In genomic region chr3:76487446-76487845, GRCh38 we compare ENCODE assay signal across 2 cellular contexts.
TF ChIP-seq lines count a peak whose summit lies in the region.

No MANE protein-coding gene starts in this region.

TF ChIP-seq in IMR-90, 13 proteins besides CTCF, POLR2A, EP300 and RAD21 (continued from another document):
- TF ChIP-seq USF2 (IDR thresholded peaks at IDR 0.05; ENCODE audit: low read depth, low read length) (no peak), CEBPB (IDR thresholded peaks at IDR 0.05; ENCODE audit: low read depth, low read length) (no peak), MXI1 (IDR thresholded peaks at IDR 0.05; ENCODE audit: borderline replicate concordance, low read depth, low read length) (no peak)

TF ChIP-seq in GM23338, 12 proteins besides CTCF, POLR2A, EP300 and RAD21 (continued from another document):
- TF ChIP-seq ETS1 (IDR thresholded peaks at IDR 0.05): no peak
- TF ChIP-seq CREB1 (CRISPR knock-in tag; IDR thresholded peaks at IDR 0.05; ENCODE audit: low read depth): no peak
- TF ChIP-seq STAT1 (IDR thresholded peaks at IDR 0.05; ENCODE audit: unreplicated experiment): no peak
- no peak for TF ChIP-seq EZH2phosphoT487 (IDR thresholded peaks at IDR 0.05; ENCODE audit: unreplicated experiment)
- TF ChIP-seq ZNF331 (CRISPR knock-in tag; IDR thresholded peaks at IDR 0.05; ENCODE audit: low read depth): no peak
- no peak for TF ChIP-seq JUNB (IDR thresholded peaks at IDR 0.05; ENCODE audit: unreplicated experiment)
- no peak for TF ChIP-seq POLR2AphosphoS5 (IDR thresholded peaks at IDR 0.05; ENCODE audit: low read depth)
- no peak for TF ChIP-seq NANOG (IDR thresholded peaks at IDR 0.05; ENCODE audit: borderline replicate concordance)
- TF ChIP-seq ZNF462 (CRISPR knock-in tag; IDR thresholded peaks at IDR 0.05): no peak
- no peak for TF ChIP-seq EZH2 (IDR thresholded peaks at IDR 0.05; ENCODE audit: low read depth, unreplicated experiment)
